In genomic region chr17:70225272-70225671, GRCh38 we compare ENCODE assay signal across 32 cellular contexts. TPM values are rescaled to one million over a fixed set of nuclear protein-coding genes. Genes with fewer than 3 reads are reported as not detected.
"Had no signal": no experiment of that assay in that cellular context is flagged by ENCODE, and none has a peak within 500 bp of the region (broad histone marks: within the 10 kb centered on the region; RNA-seq: fewer than 3 reads in every experiment).

No MANE protein-coding gene starts in this region.

- H3K9me3 Mint-ChIP-seq: activated CD4-positive, alpha-beta T cell treated with anti-CD3 and anti-CD28 coated beads, Interleukin-2, amount 10 ng/mL, durations not matched to agents 24 days and 14 days; activated naive CD8-positive, alpha-beta T cell treated with anti-CD3 and anti-CD28 coated beads, Interleukin-2, amount 50 U/mL, for 24 hours; activated T-cell treated with anti-CD3 and anti-CD28 coated beads, Interleukin-2, amount 50 U/mL, for 4 hours; T-helper 2 cell treated with Interferon-gamma antibody and Interleukin-4, amounts not matched to agents 5 μg/mL and 100 μg/mL, for 36 hours; WTC11 had no signal

- H3K27me3 ChIP-seq: ascending aorta, Peyer's patch, SJCRH30 had no signal

- H3K9me3 ChIP-seq: ascending aorta, Peyer's patch, SJCRH30 had no signal

- H3K36me3 Mint-ChIP-seq: activated naive CD4-positive, alpha-beta T cell treated with anti-CD3 and anti-CD28 coated beads, Interleukin-2, amount 50 U/mL, for 72 hours; brain; WTC11 had no signal

- DNase-seq: activated CD4-positive, alpha-beta T cell treated with anti-CD3 and anti-CD28 coated beads, Interleukin-2, amount 10 ng/mL, durations not matched to agents 24 days and 14 days; activated CD4-positive, alpha-beta T cell treated with anti-CD3 and anti-CD28 coated beads, Interleukin-2, amount 50 U/mL, for 48 hours; activated CD4-positive, CD25-positive, alpha-beta regulatory T cell treated with anti-CD3 and anti-CD28 coated beads, Interleukin-2, amount 50 U/mL, for 72 hours; activated CD8-positive, alpha-beta memory T cell treated with anti-CD3 and anti-CD28 coated beads for 24 hours; activated effector memory CD4-positive, alpha-beta T cell treated with anti-CD3 and anti-CD28 coated beads, Interleukin-2, amount 50 U/mL, for 16 hours; activated naive CD4-positive, alpha-beta T cell treated with Interleukin-2 at 50 U/mL for 16 hours; activated naive CD8-positive, alpha-beta T cell treated with anti-CD3 and anti-CD28 coated beads, Interleukin-2, amount 50 U/mL, for 24 hours; activated T-cell treated with anti-CD3 and anti-CD28 coated beads, Interleukin-2, amount 50 U/mL, for 4 hours; amniotic stem cell; Kasumi-1; KBM-7; MV-4-11; NCI-H1092 treated with DMSO at 0.1 percent for 48 hours; NCI-H1417 treated with DMSO at 0.1 percent for 48 hours; NCI-H1694; NCI-H2029 treated with DMSO at 0.1 percent for 48 hours; NCI-H345; NCI-H510A; NCI-H526 treated with DMSO at 0.1 percent for 48 hours; NCI-H82; Peyer's patch; Right ventricle myocardium superior; SJCRH30; SW 1271 had no signal

- H3K4me3 Mint-ChIP-seq: activated CD4-positive, alpha-beta T cell treated with anti-CD3 and anti-CD28 coated beads, Interleukin-2, amount 10 ng/mL, durations not matched to agents 24 days and 14 days; activated naive CD8-positive, alpha-beta T cell treated with anti-CD3 and anti-CD28 coated beads, Interleukin-2, amount 50 U/mL, for 24 hours; activated T-cell treated with anti-CD3 and anti-CD28 coated beads, Interleukin-2, amount 50 U/mL, for 4 hours; brain; T-helper 2 cell treated with Interferon-gamma antibody and Interleukin-4, amounts not matched to agents 5 μg/mL and 100 μg/mL, for 36 hours; WTC11 had no signal

- H3K27me3 Mint-ChIP-seq: activated CD4-positive, alpha-beta T cell treated with anti-CD3 and anti-CD28 coated beads, Interleukin-2, amount 10 ng/mL, durations not matched to agents 24 days and 14 days; brain had no signal

- H3K27ac Mint-ChIP-seq: activated CD4-positive, alpha-beta T cell treated with anti-CD3 and anti-CD28 coated beads, Interleukin-2, amount 10 ng/mL, durations not matched to agents 24 days and 14 days; activated naive CD4-positive, alpha-beta T cell treated with anti-CD3 and anti-CD28 coated beads, Interleukin-2, amount 50 U/mL, for 72 hours; activated naive CD8-positive, alpha-beta T cell treated with anti-CD3 and anti-CD28 coated beads, Interleukin-2, amount 50 U/mL, for 24 hours; brain; T-helper 2 cell treated with Interferon-gamma antibody and Interleukin-4, amounts not matched to agents 5 μg/mL and 100 μg/mL, for 36 hours; WTC11 had no signal

- ATAC-seq: activated naive CD4-positive, alpha-beta T cell treated with anti-CD3 and anti-CD28 coated beads, Interleukin-2, amount 50 U/mL, for 72 hours; activated naive CD8-positive, alpha-beta T cell treated with anti-CD3 and anti-CD28 coated beads, Interleukin-2, amount 50 U/mL, for 24 hours; activated T-cell treated with anti-CD3 and anti-CD28 coated beads, Interleukin-2, amount 50 U/mL, for 4 hours; SK-N-SH treated with all-trans-retinoic acid at 6 μM for 48 hours; WTC11 had no signal

- H3K4me3 ChIP-seq: ascending aorta, Peyer's patch, SJCRH30 had no signal

- H3K4me1 Mint-ChIP-seq: activated CD4-positive, alpha-beta T cell treated with anti-CD3 and anti-CD28 coated beads, Interleukin-2, amount 10 ng/mL, durations not matched to agents 24 days and 14 days; activated naive CD8-positive, alpha-beta T cell treated with anti-CD3 and anti-CD28 coated beads, Interleukin-2, amount 50 U/mL, for 24 hours; brain had no signal

- H3K4me1 ChIP-seq: ascending aorta, Peyer's patch, SJCRH30 had no signal

- H3K36me3 ChIP-seq: ascending aorta, Peyer's patch, SJCRH30 had no signal

- H3K27ac ChIP-seq: ascending aorta, Peyer's patch, RWPE1, SJCRH30 had no signal

RNA-seq across cellular contexts. Expression of gene KCNJ2, which starts 55.9 kb away (rescaled TPM):
- total RNA-seq: activated CD4-positive, alpha-beta T cell treated with anti-CD3 and anti-CD28 coated beads, Interleukin-2, amount 10 ng/mL, durations not matched to agents 24 days and 14 days; activated T-cell treated with anti-CD3 and anti-CD28 coated beads, Interleukin-2, amount 50 U/mL, for 4 hours; T-helper 1 cell treated with Interleukin-12 subunit alpha and Interleukin-12 subunit beta and Interleukin-4 antibody, amounts not matched to agents 30 ng/mL and 1 ng/mL, for 36 hours had no signal
